ENCODE assay signal across 13 cellular contexts in the genomic region with DNA sequence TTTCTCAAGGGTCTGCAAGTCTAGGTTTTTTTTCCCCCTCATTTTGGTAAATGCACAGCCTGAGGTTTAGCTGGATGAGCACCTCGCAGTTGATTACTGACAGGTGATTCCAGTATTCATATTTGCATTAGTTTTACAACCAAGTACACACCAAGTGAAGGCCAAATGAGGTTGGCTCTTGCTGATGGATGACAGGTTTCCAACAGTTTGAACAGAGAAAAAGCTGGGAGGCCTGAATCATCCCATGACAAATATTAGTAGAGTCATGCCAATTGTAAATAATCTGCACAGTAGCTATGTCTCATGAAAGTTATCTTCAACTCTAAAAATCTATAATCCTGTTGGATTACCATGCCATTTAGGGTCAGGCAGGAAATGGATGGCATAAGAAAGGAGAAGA.
DNase-seq lines count a peak whose midpoint lies in the region; ATAC-seq and TF ChIP-seq lines count a peak whose summit lies in the region.
"Had no signal": no experiment of that assay in that cellular context is flagged by ENCODE, and none has a peak within 500 bp of the region (broad histone marks: within the 10 kb centered on the region; RNA-seq: fewer than 3 reads in every experiment).

No MANE protein-coding gene starts in this region.

- H3K4me3 ChIP-seq in PC-3 (ENCODE audit: low read length) (no peak overlapping the region), epithelial cell of esophagus (ENCODE audit: low read length) (no peak overlapping the region)
- H3K4me3 ChIP-seq: HAP-1 had no signal

- no peaks in the 10 kb centered on the region for H4K20me1 ChIP-seq in PC-3 (ENCODE audit: low read length)

- CTCF ChIA-PET in PC-3 (lab: Charles Lee): no interaction called here

- H3K9ac ChIP-seq in PC-3 (ENCODE audit: low read length): no peak overlapping the region

- no peaks in the 10 kb centered on the region for H3K9me2 ChIP-seq in PC-3 (replicated peaks; ENCODE audit: low read length)

- POLR2A ChIA-PET in PC-3 (lab: Charles Lee; ENCODE audit: unreplicated experiment): no interaction called here

- peak; percentile 53 for DNase-seq in DMS53 treated with DMSO at 0.1 percent for 48 hours (lab: John Stamatoyannopoulos, UW; ENCODE audit: unreplicated experiment)
- DNase-seq in PC-3: peak; percentile 76
- DNase-seq in epithelial cell of esophagus (ENCODE audit: low read depth): peak; percentile 55
- DNase-seq in activated gamma-delta T cell (lab: John Stamatoyannopoulos, UW): no peak
- no peak for DNase-seq in NCI-H446 treated with DMSO at 0.1 percent for 48 hours (lab: John Stamatoyannopoulos, UW)
- DNase-seq: ACHN; CD8-positive, alpha-beta T cell; COR-L47; DMS153; GF-D8 had no signal

- no peaks in the 10 kb centered on the region for H3K9me3 ChIP-seq in PC-3 (ENCODE audit: low read length)
- H3K9me3 ChIP-seq: HAP-1 had no signal

- no peaks in the 10 kb centered on the region for H3K36me3 ChIP-seq in PC-3 (ENCODE audit: low read depth, low read length)
- H3K36me3 ChIP-seq: HAP-1 had no signal

- ATAC-seq in PC-3 (peak; percentile 91), GM21737 (IDR thresholded peaks at IDR 0.05; ENCODE audit: unreplicated experiment) (no peak)
- ATAC-seq: CD8-positive, alpha-beta T cell had no signal

- no peaks in the 10 kb centered on the region for H3F3A ChIP-seq in PC-3 (ENCODE audit: low read length, unreplicated experiment)

- no peak overlapping the region for H2AFZ ChIP-seq in PC-3 (ENCODE audit: low read length)

- intact Hi-C loops in PC-3 (cut with micrococcal nuclease): loop anchor here (10.0 kb wide), 1 partner anchor 113 kb away; no protein-coding TSS in a partner anchor

- no peaks in the 10 kb centered on the region for H3K79me2 ChIP-seq in PC-3 (ENCODE audit: low read length)

- peak overlapping the region; percentile 50 for H3K27ac ChIP-seq in 22Rv1
- H3K27ac ChIP-seq in PC-3 (ENCODE audit: low read length): 0 out of 2 replicates have a peak overlapping the region, but pooled peaks have one; percentile 35

- TF ChIP-seq CTCF in 22Rv1 (IDR thresholded peaks at IDR 0.05): no peak
- TF ChIP-seq CTCF in PC-3 (conservative IDR thresholded peaks at IDR 0.05; ENCODE audit: low read depth, low read length): no peak
- TF ChIP-seq CTCF in epithelial cell of esophagus (IDR thresholded peaks at IDR 0.05; ENCODE audit: insufficient read depth, low read depth, low read length, missing control alignments): no peak

- no peak overlapping the region for H3K4me2 ChIP-seq in PC-3 (ENCODE audit: low read length)

- no TSS peak for BruUV-seq in PC-3 (replicated peaks; lab: Mats Ljungman, UMichigan)

- no peaks in the 10 kb centered on the region for H3K27me3 ChIP-seq in PC-3 (ENCODE audit: low read length)

- peaks cover 10% of the 10 kb centered on the region; the same call in 1 of the 2 replicates for H3K4me1 ChIP-seq in PC-3 (ENCODE audit: insufficient read depth, low read length)
- H3K4me1 ChIP-seq: HAP-1 had no signal

Comparison
In these comparisons a context has a peak if more than half of its experiments do, and no peak if none do; other contexts are left out.
1. DNase-seq: peak in DMS53 treated with DMSO at 0.1 percent for 48 hours (single experiment), PC-3 (single experiment) and epithelial cell of esophagus (single experiment); none in activated gamma-delta T cell (single experiment) and NCI-H446 treated with DMSO at 0.1 percent for 48 hours (single experiment).